9 cellular contexts compared by ENCODE assay signal in genomic region chr9:15403155-15403554, GRCh38. TPM values are rescaled to one million over a fixed set of nuclear protein-coding genes. Genes with fewer than 3 reads are reported as not detected.
DNase-seq lines count a peak whose midpoint lies in the region; TF ChIP-seq lines count a peak whose summit lies in the region.
"Had no signal": no experiment of that assay in that cellular context is flagged by ENCODE, and none has a peak within 500 bp of the region (broad histone marks: within the 10 kb centered on the region; RNA-seq: fewer than 3 reads in every experiment).

No MANE protein-coding gene starts in this region.

- no peak overlapping the region for H2AFZ ChIP-seq in GM23248

- in situ Hi-C loops in GM23248 (cut with MboI), result no loop called here

- no peak for TF ChIP-seq EP300 in esophagus muscularis mucosa (IDR thresholded peaks at IDR 0.05)

- no peak overlapping the region for H3K27ac Mint-ChIP-seq in CD14-positive monocyte

- H3K36me3 Mint-ChIP-seq in CD14-positive monocyte, result no peaks in the 10 kb centered on the region

- no peak overlapping the region for H3K4me2 ChIP-seq in GM23248 (ENCODE audit: unreplicated experiment)

- H3K27me3 ChIP-seq in GM23248 (replicated peaks; ENCODE audit: insufficient read depth) (no peaks in the 10 kb centered on the region), iPS DF 6.9 (ENCODE audit: control insufficient read depth, insufficient read depth, low read length) (no peaks in the 10 kb centered on the region), esophagus muscularis mucosa (no peaks in the 10 kb centered on the region)

- H3K4me3 ChIP-seq in GM23248 (no peak overlapping the region), iPS DF 6.9 (ENCODE audit: low read length) (no peak overlapping the region), esophagus muscularis mucosa (no peak overlapping the region)

- intact Hi-C loops in CD14-positive monocyte (cut with micrococcal nuclease), result no loop called here
- intact Hi-C loops in posterior cingulate gyrus (cut with DNase I), result no loop called here
- intact Hi-C loops in esophagus muscularis mucosa (cut with DNase I), result no loop called here

- no peaks in the 10 kb centered on the region for H4K20me1 ChIP-seq in GM23248 (ENCODE audit: insufficient read depth)

- TF ChIP-seq POLR2A in esophagus muscularis mucosa (IDR thresholded peaks at IDR 0.05; ENCODE audit: low read depth), result no peak

- H3K4me1 ChIP-seq in GM23248 (ENCODE audit: insufficient read depth), result no peaks in the 10 kb centered on the region
- H3K4me1 ChIP-seq in iPS DF 6.9 (ENCODE audit: control insufficient read depth, insufficient read depth, low read length), result no peaks in the 10 kb centered on the region; the same call in 1 of the 2 replicates
- H3K4me1 ChIP-seq in esophagus muscularis mucosa, result no peaks in the 10 kb centered on the region

- H3K27ac ChIP-seq in GM23248, result no peak overlapping the region
- H3K27ac ChIP-seq in iPS DF 6.9 (ENCODE audit: low read length), result no peak overlapping the region
- H3K27ac ChIP-seq in esophagus muscularis mucosa (replicated peaks in 1 of 4), result no peak overlapping the region

- no peaks in the 10 kb centered on the region for H3F3A ChIP-seq in GM23248 (ENCODE audit: insufficient read depth)

- DNase-seq in CD14-positive monocyte (ENCODE audit: low spot score), result no peak
- DNase-seq in GM23248, result peak; percentile 8
- peak; percentile 30 for DNase-seq in RPMI8226
- peak; percentile 63 for DNase-seq in iPS DF 6.9 (ENCODE audit: low read depth, low spot score)
- DNase-seq in posterior cingulate gyrus, result no peak
- no peak for DNase-seq in activated CD8-positive, alpha-beta memory T cell treated with anti-CD3 and anti-CD28 coated beads for 24 hours
- DNase-seq in NCI-H774 (lab: John Stamatoyannopoulos, UW), result no peak
- DNase-seq in esophagus muscularis mucosa (ENCODE audit: extremely low spot score), result no peak
- DNase-seq: activated CD8-positive, alpha-beta memory T cell treated with anti-CD3 and anti-CD28 coated beads, Interleukin-2, amount 50 U/mL, for 48 hours had no signal

- H3K79me2 ChIP-seq in GM23248 (ENCODE audit: insufficient read depth), result no peaks in the 10 kb centered on the region

- H3K4me3 Mint-ChIP-seq in CD14-positive monocyte, result no peak overlapping the region

- 70 to 72% methylated on average over 4 of the region's 4 CpGs for WGBS in GM23248 (ENCODE audit: low coverage in 1 of 2, low lambda C conversion rate in 2 of 2, missing lambda C conversion rate in 2 of 2), 2 experiments
- no CpG with 5 or more reads among the region's 4 CpGs for WGBS in iPS DF 6.9 (ENCODE audit: insufficient coverage, insufficient read length)
- 74% methylated on average over 4 of the region's 4 CpGs for WGBS in esophagus muscularis mucosa

- no peak overlapping the region for H3K9ac ChIP-seq in GM23248

- TF ChIP-seq CTCF in CD14-positive monocyte (IDR thresholded peaks at IDR 0.05) (peak; percentile 59), esophagus muscularis mucosa (IDR thresholded peaks at IDR 0.05) (peak in 1 of 3 experiments; percentile 5)

- H3K9me3 Mint-ChIP-seq in CD14-positive monocyte, result peaks cover 0 to 6% (median 3%) of the 10 kb centered on the region in 7 donors

- H3K4me1 Mint-ChIP-seq in CD14-positive monocyte, result no peaks in the 10 kb centered on the region

- H3K36me3 ChIP-seq in GM23248 (ENCODE audit: low read depth) (no peaks in the 10 kb centered on the region), iPS DF 6.9 (ENCODE audit: control insufficient read depth, insufficient read depth, low read length) (no peaks in the 10 kb centered on the region), esophagus muscularis mucosa (no peaks in the 10 kb centered on the region)

- no peaks in the 10 kb centered on the region for H3K9me2 ChIP-seq in GM23248 (ENCODE audit: insufficient read depth)

- peaks cover 0 to 4% (median 0%) of the 10 kb centered on the region in 3 donors for H3K27me3 Mint-ChIP-seq in CD14-positive monocyte (ENCODE audit: low read depth in 3 of 3)

- H3K9me3 ChIP-seq in GM23248 (ENCODE audit: low read depth) (no peaks in the 10 kb centered on the region), iPS DF 6.9 (ENCODE audit: control insufficient read depth, insufficient read depth, low read length) (no peaks in the 10 kb centered on the region), esophagus muscularis mucosa (no peaks in the 10 kb centered on the region)

RNA-seq across cellular contexts. Expression of gene SNAPC3, which starts 19.5 kb away (rescaled TPM):
- polyA plus RNA-seq in CD14-positive monocyte, result 10 to 100 TPM; 10.9 to 14.3 TPM
- total RNA-seq in GM23248 (2014; rRNA removed; shearing (Covaris generic)), result 34.8 and 44.3 TPM in 2 replicates
- polyA plus RNA-seq in GM23248 (2016; fragmentation: Nextera tagmentation; extraction: Ambion mirVana), result 31.2 and 31.9 TPM in 2 replicates
- 10 to 100 TPM; 26.3 to 38.8 (median 34.6) TPM for total RNA-seq in esophagus muscularis mucosa

Comparison
In these comparisons a context has a peak if more than half of its experiments do, and no peak if none do; other contexts are left out.
1. DNase-seq: peak in GM23248 (single experiment), RPMI8226 (single experiment) and iPS DF 6.9 (single experiment); none in CD14-positive monocyte (single experiment), posterior cingulate gyrus (0 of 10), activated CD8-positive, alpha-beta memory T cell treated with anti-CD3 and anti-CD28 coated beads for 24 hours (single experiment), NCI-H774 (single experiment) and esophagus muscularis mucosa (single experiment).